In the genomic region with DNA sequence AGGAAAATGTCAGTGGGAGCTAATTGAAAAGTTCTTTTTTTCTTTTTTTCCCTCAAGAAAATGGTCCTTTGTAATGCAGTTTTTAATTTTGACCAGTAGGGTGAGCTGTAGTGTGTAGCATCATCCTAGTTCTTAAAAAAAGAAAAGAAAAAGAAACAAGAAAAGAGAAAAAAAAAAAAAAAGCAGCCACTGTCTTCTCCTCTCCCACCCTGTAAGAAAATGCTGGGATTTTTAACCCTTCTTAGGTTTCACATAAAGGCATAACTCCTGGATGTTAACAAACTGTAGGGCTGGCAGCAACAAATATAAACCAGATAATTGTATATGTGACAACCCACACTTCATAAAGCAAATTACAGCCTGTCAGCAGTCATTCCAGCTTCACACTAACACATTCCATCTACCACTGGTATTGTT, we compare ENCODE assay signal across 8 cellular contexts.
DNase-seq lines count a peak whose midpoint lies in the region; ATAC-seq and TF ChIP-seq lines count a peak whose summit lies in the region.

No MANE protein-coding gene starts in this region.

- intact Hi-C loops in HCT116 (cut with micrococcal nuclease): loop anchor here (5.0 kb wide), 1 partner anchor 265 kb away; a partner anchor contains a TSS

- ATAC-seq in CD4-positive, CD25-positive, alpha-beta regulatory T cell (ENCODE audit: low read depth in 2 of 2): peak in 1 of 2 donors; percentile 31
- ATAC-seq in HCT116 (peak; percentile 69), SK-N-SH treated with all-trans-retinoic acid at 6 μM for 48 hours (peak; percentile 42; the same call in 1 of the 3 replicates), HG02885 (IDR thresholded peaks at IDR 0.05; ENCODE audit: poor library complexity, unreplicated experiment) (no peak), GM21737 (IDR thresholded peaks at IDR 0.05; ENCODE audit: unreplicated experiment) (no peak)

- H3K27ac Mint-ChIP-seq in CD4-positive, CD25-positive, alpha-beta regulatory T cell: no peak overlapping the region

- H3K9me3 Mint-ChIP-seq in CD4-positive, CD25-positive, alpha-beta regulatory T cell: peaks cover 0 to 3% (median 0%) of the 10 kb centered on the region in 7 donors

- H3K36me3 ChIP-seq in CD4-positive, CD25-positive, alpha-beta regulatory T cell (ENCODE audit: control insufficient read depth, insufficient read depth, low read length): peaks cover 17% of the 10 kb centered on the region
- H3K36me3 ChIP-seq in HCT116 (ENCODE audit: control insufficient read depth in 1 of 2, insufficient read depth in 2 of 2, low read length in 2 of 2) (no peaks in the 10 kb centered on the region), skeletal muscle satellite cell (ENCODE audit: insufficient read depth, low read length) (no peaks in the 10 kb centered on the region)

- peaks cover 20 to 47% (median 25%) of the 10 kb centered on the region in 4 donors for H3K4me1 Mint-ChIP-seq in CD4-positive, CD25-positive, alpha-beta regulatory T cell

- H3K4me1 ChIP-seq in CD4-positive, CD25-positive, alpha-beta regulatory T cell (ENCODE audit: control insufficient read depth, insufficient read depth, low read length, poor library complexity, severe bottlenecking): no peaks in the 10 kb centered on the region
- H3K4me1 ChIP-seq in HCT116 (ENCODE audit: control insufficient read depth in 1 of 2, insufficient read depth in 2 of 2, low read length in 2 of 2): peaks cover 4 to 9% of the 10 kb centered on the region in 2 experiments
- no peaks in the 10 kb centered on the region for H3K4me1 ChIP-seq in skeletal muscle satellite cell (ENCODE audit: control insufficient read depth, insufficient read depth, low read length)

- CTCF ChIA-PET in HCT116 (lab: Charles Lee): interaction anchor here (0.6 to 4.3 kb wide), 50 partner anchors 9 to 327 kb away, joined by 3 to 52 read pairs (median 4); a partner anchor contains a TSS

- H3K79me2 ChIP-seq in HCT116 (ENCODE audit: insufficient read depth, low read length): no peaks in the 10 kb centered on the region

- BruUV-seq in HCT116 (replicated peaks; lab: Mats Ljungman, UMichigan): no TSS peak

- POLR2A ChIA-PET in HCT116 (lab: Charles Lee): interaction anchor here (0.7 to 0.9 kb wide), 2 partner anchors 285 to 752 kb away, joined by 3 read pairs; no protein-coding TSS in a partner anchor

- TF ChIP-seq POLR2A in HCT116 (IDR thresholded peaks at IDR 0.05; ENCODE audit: borderline replicate concordance, extremely low read depth, insufficient read depth, insufficient read length): no peak

- peaks cover 16% of the 10 kb centered on the region for H3K36me3 Mint-ChIP-seq in CD4-positive, CD25-positive, alpha-beta regulatory T cell

- H3K4me3 ChIP-seq in CD4-positive, CD25-positive, alpha-beta regulatory T cell (ENCODE audit: low read depth, low read length): no peak overlapping the region
- H3K4me3 ChIP-seq in HCT116 (replicated peaks in 1 of 2; ENCODE audit: low read depth in 1 of 2, low read length in 2 of 2) (no peak overlapping the region), fibroblast of villous mesenchyme (ENCODE audit: low read depth, low read length) (no peak overlapping the region), skeletal muscle satellite cell (ENCODE audit: low read length) (no peak overlapping the region)

- DNase-seq in CD4-positive, CD25-positive, alpha-beta regulatory T cell: peak in 2 of 3 donors; percentile 48 to 56
- DNase-seq in HCT116 (ENCODE audit: low read depth, low spot score) (peak; percentile 46), fibroblast of villous mesenchyme (ENCODE audit: low read depth) (peak; percentile 59)
- DNase-seq in activated naive CD4-positive, alpha-beta T cell (lab: John Stamatoyannopoulos, UW): no peak

- H3K9ac ChIP-seq in HCT116 (ENCODE audit: low read length) (no peak overlapping the region), skeletal muscle satellite cell (ENCODE audit: low read depth, low read length) (peak overlapping the region; percentile 16)

- H3K9me3 ChIP-seq in CD4-positive, CD25-positive, alpha-beta regulatory T cell (ENCODE audit: control insufficient read depth in 2 of 2, low read length in 2 of 2): no peaks in the 10 kb centered on the region
- no peaks in the 10 kb centered on the region for H3K9me3 ChIP-seq in HCT116 (ENCODE audit: control insufficient read depth in 1 of 2, insufficient read depth in 1 of 2, low read depth in 1 of 2, low read length in 2 of 2)
- no peaks in the 10 kb centered on the region for H3K9me3 ChIP-seq in skeletal muscle satellite cell (replicated peaks; ENCODE audit: low read length)

- no peaks in the 10 kb centered on the region for H3K27me3 ChIP-seq in CD4-positive, CD25-positive, alpha-beta regulatory T cell (ENCODE audit: control insufficient read depth, insufficient read depth, low read length)
- H3K27me3 ChIP-seq in HCT116 (ENCODE audit: insufficient read depth, low read length) (no peaks in the 10 kb centered on the region), skeletal muscle satellite cell (ENCODE audit: control insufficient read depth, insufficient read depth, low read length) (peaks cover 22% of the 10 kb centered on the region)

- H3K27me3 Mint-ChIP-seq in CD4-positive, CD25-positive, alpha-beta regulatory T cell: peaks cover 4% of the 10 kb centered on the region

- no peaks in the 10 kb centered on the region for H3K9me2 ChIP-seq in HCT116 (ENCODE audit: insufficient read depth)

- no peak overlapping the region for H3K4me3 Mint-ChIP-seq in CD4-positive, CD25-positive, alpha-beta regulatory T cell

- no peaks in the 10 kb centered on the region for H4K20me1 ChIP-seq in HCT116 (ENCODE audit: insufficient read depth)

- H3K27ac ChIP-seq in CD4-positive, CD25-positive, alpha-beta regulatory T cell (ENCODE audit: insufficient read depth, low read length, poor library complexity, severe bottlenecking): no peak overlapping the region
- H3K27ac ChIP-seq in HCT116 (ENCODE audit: low read depth, low read length): no peak overlapping the region

- RAD21 ChIA-PET in HCT116 (lab: Charles Lee; ENCODE audit: low non-redundant PET in 1 of 2, low total read pairs in 2 of 2, uncharacterized antibody in 2 of 2, unreplicated experiment in 2 of 2): interaction anchor here (0.7 to 1.3 kb wide), 8 partner anchors 44 to 267 kb away, joined by 3 to 6 read pairs (median 3); no protein-coding TSS in a partner anchor

- TF ChIP-seq CTCF in HCT116 (IDR thresholded peaks at IDR 0.05 in 2 of 3, conservative IDR thresholded peaks at IDR 0.05 in 1 of 3; ENCODE audit: borderline replicate concordance in 1 of 3, insufficient read depth in 1 of 3, low read depth in 2 of 3, low read length in 2 of 3) (peak; percentile 67 to 90 (median 80); a peak in 5 of 6 replicates), fibroblast of villous mesenchyme (IDR thresholded peaks at IDR 0.05; ENCODE audit: insufficient read depth, low read depth, low read length) (peak; percentile 66)

- H3K4me2 ChIP-seq in HCT116 (ENCODE audit: low read length): peak overlapping the region; percentile 25; the same call in 1 of the 2 replicates
- peak overlapping the region; percentile 5 for H3K4me2 ChIP-seq in skeletal muscle satellite cell (ENCODE audit: low read length)

- peak overlapping the region; percentile 49 for H2AFZ ChIP-seq in HCT116 (ENCODE audit: low read depth, low read length, poor library complexity, severe bottlenecking)

- TF ChIP-seq RAD21 in HCT116 (IDR thresholded peaks at IDR 0.05; ENCODE audit: low read depth): peak; percentile 76

TF ChIP-seq in HCT116, 20 proteins besides CTCF, POLR2A, EP300 and RAD21 (continues in another document):
- TF ChIP-seq, protein P1, sequence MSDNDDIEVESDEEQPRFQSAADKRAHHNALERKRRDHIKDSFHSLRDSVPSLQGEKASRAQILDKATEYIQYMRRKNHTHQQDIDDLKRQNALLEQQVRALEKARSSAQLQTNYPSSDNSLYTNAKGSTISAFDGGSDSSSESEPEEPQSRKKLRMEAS (IDR thresholded peaks at IDR 0.05): no peak
- TF ChIP-seq POLR2AphosphoS5 (IDR thresholded peaks at IDR 0.05; ENCODE audit: low read depth, low read length) (no peak), YY1 (IDR thresholded peaks at IDR 0.05; ENCODE audit: extremely low read depth, insufficient replicate concordance, low read depth, low read length) (no peak), FOSL1 (IDR thresholded peaks at IDR 0.05; ENCODE audit: low read depth) (no peak)

TF ChIP-seq in SK-N-SH treated with all-trans-retinoic acid at 6 μM for 48 hours, 23 proteins besides CTCF, POLR2A, EP300 and RAD21 (continues in another document):
- TF ChIP-seq ZFP3 (CRISPR knock-in tag; IDR thresholded peaks at IDR 0.05): no peak
- no peak for TF ChIP-seq ZNF8 (CRISPR knock-in tag; IDR thresholded peaks at IDR 0.05)
- no peak for TF ChIP-seq OSR1 (CRISPR knock-in tag; IDR thresholded peaks at IDR 0.05)
- TF ChIP-seq, protein P2, sequence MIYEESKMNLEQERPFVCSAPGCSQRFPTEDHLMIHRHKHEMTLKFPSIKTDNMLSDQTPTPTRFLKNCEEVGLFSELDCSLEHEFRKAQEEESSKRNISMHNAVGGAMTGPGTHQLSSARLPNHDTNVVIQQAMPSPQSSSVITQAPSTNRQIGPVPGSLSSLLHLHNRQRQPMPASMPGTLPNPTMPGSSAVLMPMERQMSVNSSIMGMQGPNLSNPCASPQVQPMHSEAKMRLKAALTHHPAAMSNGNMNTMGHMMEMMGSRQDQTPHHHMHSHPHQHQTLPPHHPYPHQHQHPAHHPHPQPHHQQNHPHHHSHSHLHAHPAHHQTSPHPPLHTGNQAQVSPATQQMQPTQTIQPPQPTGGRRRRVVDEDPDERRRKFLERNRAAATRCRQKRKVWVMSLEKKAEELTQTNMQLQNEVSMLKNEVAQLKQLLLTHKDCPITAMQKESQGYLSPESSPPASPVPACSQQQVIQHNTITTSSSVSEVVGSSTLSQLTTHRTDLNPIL (CRISPR knock-in tag; IDR thresholded peaks at IDR 0.05; ENCODE audit: low read depth): no peak
- no peak for TF ChIP-seq SNAI2 (CRISPR knock-in tag; IDR thresholded peaks at IDR 0.05)
- no peak for TF ChIP-seq ZC3H10 (CRISPR knock-in tag; IDR thresholded peaks at IDR 0.05)
- no peak for TF ChIP-seq RARB (CRISPR knock-in tag; IDR thresholded peaks at IDR 0.05)
- no peak for TF ChIP-seq BACH2 (CRISPR knock-in tag; IDR thresholded peaks at IDR 0.05; ENCODE audit: borderline replicate concordance)

Comparison
In these comparisons a context has a peak if more than half of its experiments do, and no peak if none do; other contexts are left out.
1. ATAC-seq: peak in HCT116 (single experiment) and SK-N-SH treated with all-trans-retinoic acid at 6 μM for 48 hours (single experiment); none in HG02885 (single experiment) and GM21737 (single experiment).
2. DNase-seq: peak in CD4-positive, CD25-positive, alpha-beta regulatory T cell (2 of 3), HCT116 (single experiment) and fibroblast of villous mesenchyme (single experiment); none in activated naive CD4-positive, alpha-beta T cell (0 of 4).